ENCODE assay signal across 8 cellular contexts in the genomic region with DNA sequence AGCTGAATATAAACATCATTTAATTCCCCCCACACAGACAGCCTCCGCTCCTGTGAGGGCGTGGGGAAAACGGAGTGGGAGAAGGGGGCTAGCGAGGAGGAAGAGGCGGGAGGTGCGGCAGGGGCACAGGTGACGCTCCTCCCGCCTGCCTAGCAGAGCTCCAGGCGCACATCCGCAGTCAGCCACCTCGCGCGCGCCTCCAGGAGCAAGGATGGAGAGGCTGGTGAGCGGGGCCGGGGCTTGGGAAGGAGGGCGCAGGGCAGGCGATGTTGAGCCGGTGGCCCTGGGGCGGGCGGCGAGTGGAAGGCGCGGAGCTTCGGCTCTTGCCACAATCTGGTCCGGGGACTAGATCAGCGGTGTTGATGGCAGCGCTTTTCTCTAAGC. TPM values are rescaled to one million over a fixed set of nuclear protein-coding genes. Genes with fewer than 3 reads are reported as not detected.
A peak's percentile ranks its signal among the peaks of the same experiment; 100 is the strongest.
DNase-seq lines count a peak whose midpoint lies in the region; ATAC-seq and TF ChIP-seq lines count a peak whose summit lies in the region.

A gene with protein sequence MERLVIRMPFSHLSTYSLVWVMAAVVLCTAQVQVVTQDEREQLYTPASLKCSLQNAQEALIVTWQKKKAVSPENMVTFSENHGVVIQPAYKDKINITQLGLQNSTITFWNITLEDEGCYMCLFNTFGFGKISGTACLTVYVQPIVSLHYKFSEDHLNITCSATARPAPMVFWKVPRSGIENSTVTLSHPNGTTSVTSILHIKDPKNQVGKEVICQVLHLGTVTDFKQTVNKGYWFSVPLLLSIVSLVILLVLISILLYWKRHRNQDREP (plus strand): TSS at position 155 of the 384 bp plus-strand sequence. CDS start 57 bp downstream, at position 212.

- DNase-seq in RPMI7951 (ENCODE audit: low read depth) (peak; percentile 32), heart left ventricle (peak; percentile 33 to 71 (median 44)), posterior cingulate gyrus (peak; percentile 57 to 97 (median 76)), OCI-M1 (lab: John Stamatoyannopoulos, UW) (no peak)
- DNase-seq in activated naive CD8-positive, alpha-beta T cell treated with anti-CD3 and anti-CD28 coated beads for 36 hours = peak; percentile 68

- H3K27ac ChIP-seq in heart left ventricle (peak within 1 kb of the TSS in 11 of 12 donors; percentile 34 to 77 (median 67)), urinary bladder (ENCODE audit: low read depth) (peak within 1 kb of the TSS; percentile 75)

- H3K4me3 ChIP-seq in heart left ventricle = peak within 1 kb of the TSS in 11 of 12 donors; percentile 22 to 65 (median 55)
- H3K4me3 ChIP-seq in urinary bladder (ENCODE audit: low read depth, low read length) = peak within 1 kb of the TSS; percentile 58

- H3K4me1 Mint-ChIP-seq in activated naive CD8-positive, alpha-beta T cell treated with anti-CD3 and anti-CD28 coated beads for 36 hours = peaks cover 37% of the 10 kb centered on the region

- H3K36me3 ChIP-seq in heart left ventricle (no peaks in the 10 kb centered on the region), urinary bladder (ENCODE audit: insufficient read depth) (no peaks in the 10 kb centered on the region)

- peaks cover 0 to 9% (median 0%) of the 10 kb centered on the region in 9 donors for H3K27me3 ChIP-seq in heart left ventricle

- peak; percentile 59 for ATAC-seq in HG03045 (IDR thresholded peaks at IDR 0.05; ENCODE audit: unreplicated experiment)
- ATAC-seq in heart left ventricle = peak; percentile 29 to 85 (median 80)

- TF ChIP-seq POLR2A in heart left ventricle (IDR thresholded peaks at IDR 0.05) = no peak

- H3K36me3 Mint-ChIP-seq in activated naive CD8-positive, alpha-beta T cell treated with anti-CD3 and anti-CD28 coated beads for 36 hours = peaks cover 31% of the 10 kb centered on the region

- no peaks in the 10 kb centered on the region for H3K9me3 ChIP-seq in heart left ventricle

- H3K4me1 ChIP-seq in heart left ventricle = peaks cover 0 to 11% (median 0%) of the 10 kb centered on the region in 12 donors
- peaks cover 2% of the 10 kb centered on the region for H3K4me1 ChIP-seq in urinary bladder (ENCODE audit: insufficient read depth)

- WGBS in heart left ventricle, 4 donors = 14 to 31% (median 25%) methylated on average over 28 of the region's 28 CpGs
- WGBS in urinary bladder = under 1% methylated on average over 28 of the region's 28 CpGs

- intact Hi-C loops in heart left ventricle (cut with DNase I) (no loop called here), posterior cingulate gyrus (cut with DNase I) (loop anchor here (5.0 kb wide), 1 partner anchor 59 kb away; no protein-coding TSS in a partner anchor)

- H3K27ac Mint-ChIP-seq in activated naive CD8-positive, alpha-beta T cell treated with anti-CD3 and anti-CD28 coated beads for 36 hours = peak within 1 kb of the TSS; percentile 84

- no peaks in the 10 kb centered on the region for H3K27me3 Mint-ChIP-seq in activated naive CD8-positive, alpha-beta T cell treated with anti-CD3 and anti-CD28 coated beads for 36 hours

- no peaks in the 10 kb centered on the region for H3K9me3 Mint-ChIP-seq in activated naive CD8-positive, alpha-beta T cell treated with anti-CD3 and anti-CD28 coated beads for 36 hours

- TF ChIP-seq CTCF in GM12873 (IDR thresholded peaks at IDR 0.05; ENCODE audit: insufficient read depth, low read depth, low read length, missing control alignments) (peak; percentile 21), heart left ventricle (IDR thresholded peaks at IDR 0.05) (no peak)

- peak within 1 kb of the TSS; percentile 87 for H3K4me3 Mint-ChIP-seq in activated naive CD8-positive, alpha-beta T cell treated with anti-CD3 and anti-CD28 coated beads for 36 hours

RNA-seq across cellular contexts. Expression of the gene that starts here (rescaled TPM):
- total RNA-seq in RPMI7951 (2014; rRNA removed; shearing (Covaris generic)) = 0.49 and 3.4 TPM in 2 replicates
- total RNA-seq in activated naive CD8-positive, alpha-beta T cell treated with anti-CD3 and anti-CD28 coated beads for 36 hours = 10 to 100 TPM; 32.7 to 33.6 TPM
- total RNA-seq in heart left ventricle (10 to 100 TPM in 1 of 9 donors, 1 to 10 TPM in 3, under 1 TPM in 5; 0.26 to 23.9 (median 0.81) TPM), urinary bladder (23.0 TPM)
- polyA plus RNA-seq in heart left ventricle (under 1 TPM; 0.38 to 0.94 TPM), urinary bladder (36.2 TPM)

Comparison
In these comparisons a context has a peak if more than half of its experiments do, and no peak if none do; other contexts are left out.
1. RNA of the gene that starts here (polyA plus RNA-seq): 36.2 TPM in urinary bladder (single experiment); 0.38 to 0.94 TPM in heart left ventricle; every median in the first group is over 10 times any median in the second.